In the genomic region with DNA sequence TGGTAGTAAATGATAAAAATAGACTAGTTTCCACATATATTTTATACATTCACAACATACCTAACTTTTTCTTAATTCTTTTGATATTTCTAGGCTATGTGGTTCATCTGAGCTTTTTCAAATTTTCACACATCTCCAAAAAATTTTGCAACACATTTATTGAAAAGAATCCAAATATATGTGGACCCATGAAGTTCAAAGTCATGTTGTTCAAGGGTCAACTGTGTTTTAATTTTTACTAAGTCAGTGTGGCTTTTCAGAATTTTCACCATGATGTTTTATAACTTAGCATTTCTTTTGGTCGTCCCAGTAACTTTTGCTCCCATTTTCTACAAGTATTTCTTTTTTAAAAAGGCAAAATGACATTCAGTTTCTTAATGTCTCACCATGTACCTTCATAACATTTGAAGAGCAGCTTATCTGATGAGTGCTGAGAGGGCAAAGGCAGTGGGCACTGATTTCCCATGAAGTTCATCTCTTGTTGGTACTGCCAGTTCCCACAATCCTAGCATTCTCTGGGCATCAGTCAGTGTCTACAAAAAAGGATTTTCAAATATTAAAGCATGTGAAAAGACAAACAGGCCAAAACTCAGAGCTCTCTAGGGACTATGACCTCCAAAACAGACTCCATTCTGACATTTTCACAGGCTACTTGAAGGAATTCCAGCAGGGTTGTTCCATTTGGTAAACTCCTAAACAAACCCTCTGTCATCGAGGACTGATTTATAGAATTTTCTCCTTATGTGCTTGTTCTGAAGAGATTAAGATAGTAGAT, we compare ENCODE assay signal across 14 cellular contexts.
DNase-seq lines count a peak whose midpoint lies in the region; TF ChIP-seq lines count a peak whose summit lies in the region.
"Had no signal": no experiment of that assay in that cellular context is flagged by ENCODE, and none has a peak within 500 bp of the region (broad histone marks: within the 10 kb centered on the region; RNA-seq: fewer than 3 reads in every experiment).

No MANE protein-coding gene starts in this region.

- no peak overlapping the region for H3K4me3 ChIP-seq in choroid plexus epithelial cell (ENCODE audit: low read depth, low read length)
- H3K4me3 ChIP-seq in skeletal muscle cell (ENCODE audit: low read depth, low read length): no peak overlapping the region
- H3K4me3 ChIP-seq in stomach: no peak overlapping the region
- H3K4me3 ChIP-seq in MG63: no peak overlapping the region
- H3K4me3 ChIP-seq: BLaER1 treated with 17β-estradiol and CSF1 and Interleukin-3, amounts not matched to agents 10 nM and 100 nM; left lung; neural progenitor cell had no signal

- peak; percentile 2 for DNase-seq in EL
- peak; percentile 53 for DNase-seq in choroid plexus epithelial cell (ENCODE audit: low read depth)
- DNase-seq in kidney glomerular epithelial cell (lab: John Stamatoyannopoulos, UW): peak; percentile 16
- peak; percentile 65 for DNase-seq in skeletal muscle cell (ENCODE audit: low read depth)
- no peak for DNase-seq in effector CD8-positive, alpha-beta T cell (lab: John Stamatoyannopoulos, UW)
- no peak for DNase-seq in dermis blood vessel endothelial cell
- no peak for DNase-seq in stomach
- no peak for DNase-seq in MG63
- DNase-seq: activated gamma-delta T cell, left lung, NCI-H187, NCI-H510A had no signal

- H3K27me3 ChIP-seq in stomach: no peaks in the 10 kb centered on the region
- no peaks in the 10 kb centered on the region for H3K27me3 ChIP-seq in MG63
- H3K27me3 ChIP-seq: BLaER1 treated with 17β-estradiol and CSF1 and Interleukin-3, amounts not matched to agents 10 nM and 100 nM; left lung; neural progenitor cell had no signal

- H3K9me3 ChIP-seq in stomach: no peaks in the 10 kb centered on the region
- H3K9me3 ChIP-seq in MG63: no peaks in the 10 kb centered on the region
- H3K9me3 ChIP-seq: BLaER1 treated with 17β-estradiol and CSF1 and Interleukin-3, amounts not matched to agents 10 nM and 100 nM; left lung had no signal

- no peak for TF ChIP-seq POLR2A in stomach (IDR thresholded peaks at IDR 0.05)

- no peak for TF ChIP-seq EP300 in stomach (IDR thresholded peaks at IDR 0.05)

- peak overlapping the region in 2 of 5 donors; percentile 6 to 29 for H3K27ac ChIP-seq in stomach
- H3K27ac ChIP-seq: BLaER1 treated with 17β-estradiol and CSF1 and Interleukin-3, amounts not matched to agents 10 nM and 100 nM; left lung; neural progenitor cell had no signal

- peaks cover 0 to 20% (median 9%) of the 10 kb centered on the region in 4 donors for H3K4me1 ChIP-seq in stomach
- H3K4me1 ChIP-seq: BLaER1 treated with 17β-estradiol and CSF1 and Interleukin-3, amounts not matched to agents 10 nM and 100 nM; neural progenitor cell had no signal

- WGBS in stomach, 5 donors: 75 to 87% (median 83%) methylated on average over 2 of the region's 2 CpGs

- intact Hi-C loops in stomach (cut with DNase I; ENCODE audit: low total_unique reads): no loop called here

- TF ChIP-seq CTCF in choroid plexus epithelial cell (conservative IDR thresholded peaks at IDR 0.05; ENCODE audit: low read depth, low read length): no peak
- TF ChIP-seq CTCF in stomach (IDR thresholded peaks at IDR 0.05): no peak

- peaks cover 0 to 4% (median 0%) of the 10 kb centered on the region in 4 donors for H3K36me3 ChIP-seq in stomach
- H3K36me3 ChIP-seq in MG63: no peaks in the 10 kb centered on the region
- H3K36me3 ChIP-seq: left lung had no signal

Comparison
In these comparisons a context has a peak if more than half of its experiments do, and no peak if none do; other contexts are left out.
1. DNase-seq: peak in EL (single experiment), choroid plexus epithelial cell (single experiment), kidney glomerular epithelial cell (single experiment) and skeletal muscle cell (single experiment); none in effector CD8-positive, alpha-beta T cell (single experiment), dermis blood vessel endothelial cell (single experiment), stomach (single experiment) and MG63 (single experiment).